ENCODE assay signal across 12 cellular contexts in the genomic region with DNA sequence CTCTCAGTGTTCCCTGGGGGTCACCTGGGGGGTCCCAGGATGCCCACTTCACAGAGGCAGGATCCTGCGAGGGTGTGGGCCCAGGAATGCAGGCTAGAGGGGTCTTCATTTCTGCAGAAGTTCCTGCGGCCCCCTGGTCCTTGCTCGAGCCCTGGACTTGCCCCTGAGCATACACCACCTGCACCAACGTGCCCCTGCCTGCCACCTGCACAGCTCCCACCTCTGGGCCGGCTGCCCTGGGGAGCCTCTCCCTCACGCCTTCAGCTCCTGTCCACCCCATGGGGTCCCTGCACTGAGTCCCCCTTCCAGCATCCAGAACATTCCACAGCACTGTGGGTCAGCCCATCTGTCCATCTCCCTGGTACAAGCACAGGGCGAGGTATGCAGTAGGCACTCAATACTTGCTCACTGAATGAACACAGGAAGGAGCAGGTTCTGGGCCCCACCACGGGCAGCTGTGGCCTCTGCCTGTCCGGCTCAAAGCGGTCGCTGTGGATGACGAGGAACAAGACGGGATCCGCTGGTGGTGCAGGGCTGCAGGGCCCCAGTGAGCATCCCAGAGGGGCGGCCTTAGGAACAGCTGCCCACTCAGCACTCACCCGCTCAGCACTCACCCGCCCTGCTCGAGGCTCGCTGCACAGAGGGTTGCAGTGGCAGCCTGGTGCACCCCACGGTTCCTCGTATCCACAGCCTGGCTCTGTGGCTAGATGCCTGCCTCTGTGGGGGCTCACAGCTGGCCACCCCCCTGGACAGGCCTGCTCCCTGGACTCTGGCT.
"Had no signal": no experiment of that assay in that cellular context is flagged by ENCODE, and none has a peak within 500 bp of the region (broad histone marks: within the 10 kb centered on the region; RNA-seq: fewer than 3 reads in every experiment).

No MANE protein-coding gene starts in this region.

- H3K4me1 Mint-ChIP-seq: brain had no signal

- DNase-seq: activated CD4-positive, alpha-beta T cell treated with anti-CD3 and anti-CD28 coated beads, Interleukin-2, amount 50 U/mL, for 4 hours; activated CD4-positive, CD25-positive, alpha-beta regulatory T cell treated with anti-CD3 and anti-CD28 coated beads, Interleukin-2, amount 50 U/mL, for 72 hours; activated effector memory CD4-positive, alpha-beta T cell treated with anti-CD3 and anti-CD28 coated beads, Interleukin-2, amount 50 U/mL, for 16 hours; activated T-cell treated with anti-CD3 and anti-CD28 coated beads, Interleukin-2, amount 50 U/mL, for 4 hours; amygdala; foreskin keratinocyte; ovary; thyroid gland had no signal

- ATAC-seq: activated T-cell treated with anti-CD3 and anti-CD28 coated beads, Interleukin-2, amount 50 U/mL, for 4 hours; foreskin keratinocyte had no signal

- H3K36me3 ChIP-seq: ovary, thyroid gland had no signal

- H3K4me3 ChIP-seq: ovary, thyroid gland had no signal

- H3K9me3 ChIP-seq: ovary, thyroid gland had no signal

- H3K27ac ChIP-seq: foreskin keratinocyte, ovary had no signal

- H3K4me3 Mint-ChIP-seq: activated T-cell treated with anti-CD3 and anti-CD28 coated beads, Interleukin-2, amount 50 U/mL, for 4 hours; brain; memory B cell; T-helper 2 cell treated with Interferon-gamma antibody and Interleukin-4, amounts not matched to agents 5 μg/mL and 100 μg/mL, for 36 hours had no signal

- H3K27me3 ChIP-seq: foreskin keratinocyte, ovary, thyroid gland had no signal

- H3K27ac Mint-ChIP-seq: activated naive CD4-positive, alpha-beta T cell treated with anti-CD3 and anti-CD28 coated beads, Interleukin-2, amount 50 U/mL, for 72 hours; brain; memory B cell; T-helper 2 cell treated with Interferon-gamma antibody and Interleukin-4, amounts not matched to agents 5 μg/mL and 100 μg/mL, for 36 hours had no signal

- H3K4me1 ChIP-seq: foreskin keratinocyte had no signal
